In the genomic region with DNA sequence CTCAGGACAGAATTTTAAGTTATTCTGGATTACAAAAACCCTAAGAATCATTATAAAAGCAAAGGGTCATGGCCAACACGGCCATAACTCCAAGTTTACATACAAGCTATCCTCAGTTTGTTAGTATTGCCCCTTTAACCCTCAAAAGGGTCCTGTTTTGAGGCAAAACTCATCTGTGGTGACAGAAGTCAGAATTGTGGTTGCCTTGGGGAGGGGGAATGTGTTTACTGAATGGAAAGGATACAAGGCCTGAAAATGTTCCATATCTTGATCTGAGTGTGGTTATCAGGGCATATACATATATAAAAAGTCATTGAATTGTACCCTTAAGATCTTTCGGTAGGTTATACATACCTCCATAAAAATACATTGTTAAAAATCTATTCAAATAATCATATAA, we compare ENCODE assay signal across 10 cellular contexts. TPM values are rescaled to one million over a fixed set of nuclear protein-coding genes. Genes with fewer than 3 reads are reported as not detected.
DNase-seq lines count a peak whose midpoint lies in the region; ATAC-seq and TF ChIP-seq lines count a peak whose summit lies in the region.
"Had no signal": no experiment of that assay in that cellular context is flagged by ENCODE, and none has a peak within 500 bp of the region (broad histone marks: within the 10 kb centered on the region; RNA-seq: fewer than 3 reads in every experiment).

No MANE protein-coding gene starts in this region.

- no peaks in the 10 kb centered on the region for H3K4me1 ChIP-seq in A673 (ENCODE audit: insufficient read depth, low read length, poor library complexity, severe bottlenecking)
- H3K4me1 ChIP-seq in DND-41 (ENCODE audit: insufficient read depth, low read length): peaks cover 36% of the 10 kb centered on the region
- peaks cover 0 to 7% of the 10 kb centered on the region in 2 experiments for H3K4me1 ChIP-seq in trophoblast cell (ENCODE audit: control insufficient read depth in 1 of 2, insufficient read depth in 2 of 2, low read length in 2 of 2)
- peaks cover 9% of the 10 kb centered on the region for H3K4me1 ChIP-seq in upper lobe of right lung

- peaks cover 22% of the 10 kb centered on the region; the same call in 1 of the 2 replicates for H4K20me1 ChIP-seq in DND-41 (ENCODE audit: insufficient read depth, low read length)

- no peaks in the 10 kb centered on the region for H3K9me3 Mint-ChIP-seq in activated CD8-positive, alpha-beta T cell treated with anti-CD3 and anti-CD28 coated beads for 36 hours
- H3K9me3 Mint-ChIP-seq in naive thymus-derived CD8-positive, alpha-beta T cell: no peaks in the 10 kb centered on the region

- CTCF ChIA-PET in A673 (lab: Charles Lee): interaction anchor here (0.5 kb wide), 1 partner anchor 955 kb away, joined by 4 read pairs; no protein-coding TSS in a partner anchor
- CTCF ChIA-PET in activated CD8-positive, alpha-beta T cell treated with anti-CD3 and anti-CD28 coated beads for 36 hours (lab: Charles Lee): interaction anchor here (1.0 to 1.3 kb wide), 3 partner anchors 11 to 106 kb away, joined by 3 to 4 read pairs (median 3); no protein-coding TSS in a partner anchor

- TSS peak; percentile 36 for BruUV-seq in A673 (replicated peaks; lab: Mats Ljungman, UMichigan)

- ATAC-seq in DND-41 (ENCODE audit: insufficient read depth, low read depth) (no peak), HG03280 (IDR thresholded peaks at IDR 0.05; ENCODE audit: unreplicated experiment) (no peak), upper lobe of right lung (no peak)
- no peak for ATAC-seq in activated CD8-positive, alpha-beta T cell treated with anti-CD3 and anti-CD28 coated beads for 36 hours
- ATAC-seq in naive thymus-derived CD8-positive, alpha-beta T cell: no peak

- H2BK12ac ChIP-seq in trophoblast cell (ENCODE audit: low read length): no peak overlapping the region

- peaks cover 3% of the 10 kb centered on the region for H3K79me1 ChIP-seq in trophoblast cell (ENCODE audit: low read length)

- no peak overlapping the region for H2BK120ac ChIP-seq in trophoblast cell (ENCODE audit: insufficient read depth, low read length, poor library complexity)

- H4K8ac ChIP-seq in trophoblast cell (ENCODE audit: low read depth, low read length): no peak overlapping the region

- H2AK5ac ChIP-seq in trophoblast cell (ENCODE audit: low read length): no peak overlapping the region

- H3K4ac ChIP-seq in trophoblast cell (ENCODE audit: low read depth, low read length): no peak overlapping the region

- H3K36me3 ChIP-seq in A673 (ENCODE audit: insufficient read depth, low read length, poor library complexity, severe bottlenecking) (no peaks in the 10 kb centered on the region), DND-41 (ENCODE audit: insufficient read depth, low read length) (no peaks in the 10 kb centered on the region; the same call in 1 of the 2 replicates), trophoblast cell (ENCODE audit: control insufficient read depth in 1 of 2, insufficient read depth in 2 of 2, low read length in 2 of 2) (no peaks in the 10 kb centered on the region), upper lobe of right lung (no peaks in the 10 kb centered on the region)

- no CpG with 5 or more reads among the region's 2 CpGs for WGBS in trophoblast cell (ENCODE audit: extremely low coverage, insufficient coverage, insufficient read length)

- H3K14ac ChIP-seq in trophoblast cell (ENCODE audit: low read length): no peak overlapping the region

- no peak for DNase-seq in A673 (ENCODE audit: low spot score)
- no peak for DNase-seq in DND-41
- no peak for DNase-seq in activated CD8-positive, alpha-beta T cell treated with anti-CD3 and anti-CD28 coated beads for 36 hours
- DNase-seq in naive thymus-derived CD8-positive, alpha-beta T cell: no peak
- no peak for DNase-seq in trophoblast cell
- DNase-seq in cerebellar cortex (ENCODE audit: low spot score): no peak
- DNase-seq in upper lobe of right lung: no peak
- DNase-seq: MV-4-11, NCI-H2227 treated with DMSO at 0.1 percent for 48 hours had no signal

- H3K36me3 Mint-ChIP-seq in activated CD8-positive, alpha-beta T cell treated with anti-CD3 and anti-CD28 coated beads for 36 hours (ENCODE audit: low read depth): peaks cover 7% of the 10 kb centered on the region
- H3K36me3 Mint-ChIP-seq in naive thymus-derived CD8-positive, alpha-beta T cell: no peaks in the 10 kb centered on the region

- POLR2A ChIA-PET in A673 (lab: Charles Lee; ENCODE audit: low non-redundant PET): no interaction called here
- POLR2A ChIA-PET in activated CD8-positive, alpha-beta T cell treated with anti-CD3 and anti-CD28 coated beads for 36 hours (lab: Charles Lee): interaction anchor here (0.6 to 1.9 kb wide), 4 partner anchors 17 to 161 kb away, joined by 3 to 6 read pairs (median 4); no protein-coding TSS in a partner anchor
- POLR2A ChIA-PET in naive thymus-derived CD8-positive, alpha-beta T cell (lab: Charles Lee): interaction anchor here (0.7 to 6.5 kb wide), 4 partner anchors 10 to 66 kb away, joined by 4 to 73 read pairs (median 24); no protein-coding TSS in a partner anchor

- peaks cover 3% of the 10 kb centered on the region for H3K27me3 Mint-ChIP-seq in activated CD8-positive, alpha-beta T cell treated with anti-CD3 and anti-CD28 coated beads for 36 hours
- no peaks in the 10 kb centered on the region for H3K27me3 Mint-ChIP-seq in naive thymus-derived CD8-positive, alpha-beta T cell

- peak overlapping the region; percentile 27 for H3K27ac Mint-ChIP-seq in activated CD8-positive, alpha-beta T cell treated with anti-CD3 and anti-CD28 coated beads for 36 hours
- H3K27ac Mint-ChIP-seq in naive thymus-derived CD8-positive, alpha-beta T cell: peak overlapping the region; percentile 42 to 99 (median 98)

- H3K27me3 ChIP-seq in A673 (replicated peaks; ENCODE audit: insufficient read depth, low read depth, low read length, poor library complexity): peaks cover 16% of the 10 kb centered on the region
- H3K27me3 ChIP-seq in DND-41 (ENCODE audit: insufficient read depth, low read length, poor library complexity): no peaks in the 10 kb centered on the region
- peaks cover 21% of the 10 kb centered on the region for H3K27me3 ChIP-seq in trophoblast cell (ENCODE audit: insufficient read depth, low read length)
- no peaks in the 10 kb centered on the region for H3K27me3 ChIP-seq in upper lobe of right lung

- H4K91ac ChIP-seq in trophoblast cell (ENCODE audit: low read depth, low read length): no peak overlapping the region

- intact Hi-C loops in A673 (cut with micrococcal nuclease; ENCODE audit: unreplicated experiment) (no loop called here), upper lobe of right lung (cut with DNase I) (no loop called here)
- intact Hi-C loops in activated CD8-positive, alpha-beta T cell treated with anti-CD3 and anti-CD28 coated beads for 36 hours (cut with micrococcal nuclease): loop anchor here (5.0 kb wide), 1 partner anchor 61 kb away; no protein-coding TSS in a partner anchor

- peaks cover 54% of the 10 kb centered on the region for H3K4me1 Mint-ChIP-seq in activated CD8-positive, alpha-beta T cell treated with anti-CD3 and anti-CD28 coated beads for 36 hours (ENCODE audit: low read depth)
- H3K4me1 Mint-ChIP-seq in naive thymus-derived CD8-positive, alpha-beta T cell: peaks cover 27 to 59% (median 50%) of the 10 kb centered on the region in 4 donors

- TF ChIP-seq CTCF in A673 (conservative IDR thresholded peaks at IDR 0.05; ENCODE audit: low read depth, low read length) (no peak), DND-41 (IDR thresholded peaks at IDR 0.05; ENCODE audit: borderline replicate concordance, extremely low read depth, low read length, poor library complexity, severe bottlenecking) (no peak), upper lobe of right lung (IDR thresholded peaks at IDR 0.05) (no peak)
- TF ChIP-seq CTCF in activated CD8-positive, alpha-beta T cell treated with anti-CD3 and anti-CD28 coated beads for 36 hours (IDR thresholded peaks at IDR 0.05): no peak

- H3K4me3 ChIP-seq in A673 (ENCODE audit: low read depth, low read length, poor library complexity, severe bottlenecking) (no peak overlapping the region), DND-41 (ENCODE audit: low read depth in 1 of 2, low read length in 2 of 2) (peak overlapping the region in 1 of 2 experiments; percentile 61; a peak in 2 of 4 replicates), trophoblast cell (ENCODE audit: low read depth, low read length) (no peak overlapping the region), upper lobe of right lung (no peak overlapping the region)

- H2BK5ac ChIP-seq in trophoblast cell (ENCODE audit: low read depth, low read length, poor library complexity): no peak overlapping the region

- no peak overlapping the region for H4K12ac ChIP-seq in trophoblast cell (ENCODE audit: low read depth, low read length)

- H3K79me2 ChIP-seq in DND-41 (ENCODE audit: insufficient read depth, low read length) (peaks cover 69% of the 10 kb centered on the region), trophoblast cell (ENCODE audit: control insufficient read depth, insufficient read depth, low read length, poor library complexity) (peaks cover 7% of the 10 kb centered on the region)

- H3K27ac ChIP-seq in A673 (ENCODE audit: low read depth, low read length, poor library complexity, severe bottlenecking) (no peak overlapping the region), DND-41 (ENCODE audit: low read length) (peak overlapping the region; percentile 49; the same call in 1 of the 2 replicates), trophoblast cell (ENCODE audit: low read depth, low read length) (no peak overlapping the region), upper lobe of right lung (no peak overlapping the region)

- H3K4me3 Mint-ChIP-seq in activated CD8-positive, alpha-beta T cell treated with anti-CD3 and anti-CD28 coated beads for 36 hours: peak overlapping the region; percentile 94
- H3K4me3 Mint-ChIP-seq in naive thymus-derived CD8-positive, alpha-beta T cell: peak overlapping the region; percentile 85 to 99 (median 98)

- no peak overlapping the region for H3K23ac ChIP-seq in trophoblast cell (ENCODE audit: low read length)

- H3K18ac ChIP-seq in trophoblast cell (ENCODE audit: low read length): no peak overlapping the region

- H2AFZ ChIP-seq in DND-41 (ENCODE audit: low read depth, low read length) (no peak overlapping the region), trophoblast cell (ENCODE audit: insufficient read depth, low read length, poor library complexity) (no peak overlapping the region)

- H3K9me3 ChIP-seq in A673 (ENCODE audit: low read depth, low read length, poor library complexity, severe bottlenecking): no peaks in the 10 kb centered on the region
- H3K9me3 ChIP-seq in DND-41 (ENCODE audit: insufficient read depth, low read length, severe bottlenecking): no peaks in the 10 kb centered on the region
- H3K9me3 ChIP-seq in trophoblast cell (ENCODE audit: insufficient read depth, low read depth, low read length): no peaks in the 10 kb centered on the region
- no peaks in the 10 kb centered on the region for H3K9me3 ChIP-seq in upper lobe of right lung

- H3K4me2 ChIP-seq in DND-41 (ENCODE audit: insufficient read depth, low read length) (peak overlapping the region; percentile 71), trophoblast cell (ENCODE audit: low read length) (no peak overlapping the region)

- H3K9ac ChIP-seq in DND-41 (ENCODE audit: low read depth, low read length): peak overlapping the region; percentile 100
- H3K9ac ChIP-seq in trophoblast cell (ENCODE audit: low read length): no peak overlapping the region

RNA-seq across cellular contexts. Expression of gene SFMBT1, which starts 2.1 kb away (rescaled TPM):
- total RNA-seq in A673 (2021) (1.4 and 2.1 TPM in 2 replicates), upper lobe of right lung (17.2 TPM)
- 10 to 100 TPM; 17.8 to 20.1 TPM for total RNA-seq in activated CD8-positive, alpha-beta T cell treated with anti-CD3 and anti-CD28 coated beads for 36 hours
- 10 to 100 TPM; 35.2 to 35.5 TPM for total RNA-seq in naive thymus-derived CD8-positive, alpha-beta T cell
- 10 to 100 TPM; 13.4 to 29.7 (median 18.1) TPM for polyA plus RNA-seq in naive thymus-derived CD8-positive, alpha-beta T cell
- polyA plus RNA-seq in trophoblast cell (2013): 1.4 and 1.8 TPM in 2 replicates
